Comparison of ENCODE assay signal across 1 cellular context in the genomic region with DNA sequence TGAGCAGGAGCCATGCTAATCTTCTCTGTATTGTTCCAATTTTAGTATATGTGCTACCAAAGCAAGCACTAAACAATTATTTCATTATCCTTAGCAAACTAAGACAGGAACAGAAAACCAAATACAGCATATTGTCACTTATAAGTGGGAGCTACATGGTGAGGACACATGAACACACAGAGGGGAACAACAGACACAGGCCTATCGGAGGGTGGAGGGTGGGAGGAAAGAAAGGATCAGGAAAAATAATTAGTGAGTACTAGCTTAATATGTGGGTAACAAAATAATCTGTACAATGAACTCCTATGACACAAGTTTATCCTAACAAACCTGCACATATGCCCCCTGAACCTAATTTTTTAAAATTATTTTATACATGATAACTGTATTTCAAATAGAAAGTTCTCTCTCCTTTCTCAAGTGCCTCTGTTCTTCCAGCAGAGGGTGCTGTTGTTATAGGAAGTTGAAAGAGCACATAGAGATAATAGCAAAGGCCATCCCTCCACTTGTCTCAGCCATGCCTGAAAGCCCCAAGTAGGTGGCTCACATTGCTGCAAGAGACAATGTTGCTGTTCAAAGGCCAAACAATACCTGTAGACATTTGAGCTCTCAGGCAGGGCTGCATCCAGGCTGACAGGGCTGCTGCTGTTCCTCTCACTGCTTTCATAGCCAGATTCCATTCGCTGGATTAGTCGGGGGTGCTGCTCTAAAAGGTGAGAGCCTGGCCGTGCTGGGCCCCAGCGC.
TF ChIP-seq lines count a peak whose summit lies in the region.

No MANE protein-coding gene starts in this region.

TF ChIP-seq in SK-N-SH treated with all-trans-retinoic acid at 6 μM for 48 hours, 23 proteins besides CTCF, POLR2A, EP300 and RAD21 (continued from another document):
- TF ChIP-seq, protein P1, sequence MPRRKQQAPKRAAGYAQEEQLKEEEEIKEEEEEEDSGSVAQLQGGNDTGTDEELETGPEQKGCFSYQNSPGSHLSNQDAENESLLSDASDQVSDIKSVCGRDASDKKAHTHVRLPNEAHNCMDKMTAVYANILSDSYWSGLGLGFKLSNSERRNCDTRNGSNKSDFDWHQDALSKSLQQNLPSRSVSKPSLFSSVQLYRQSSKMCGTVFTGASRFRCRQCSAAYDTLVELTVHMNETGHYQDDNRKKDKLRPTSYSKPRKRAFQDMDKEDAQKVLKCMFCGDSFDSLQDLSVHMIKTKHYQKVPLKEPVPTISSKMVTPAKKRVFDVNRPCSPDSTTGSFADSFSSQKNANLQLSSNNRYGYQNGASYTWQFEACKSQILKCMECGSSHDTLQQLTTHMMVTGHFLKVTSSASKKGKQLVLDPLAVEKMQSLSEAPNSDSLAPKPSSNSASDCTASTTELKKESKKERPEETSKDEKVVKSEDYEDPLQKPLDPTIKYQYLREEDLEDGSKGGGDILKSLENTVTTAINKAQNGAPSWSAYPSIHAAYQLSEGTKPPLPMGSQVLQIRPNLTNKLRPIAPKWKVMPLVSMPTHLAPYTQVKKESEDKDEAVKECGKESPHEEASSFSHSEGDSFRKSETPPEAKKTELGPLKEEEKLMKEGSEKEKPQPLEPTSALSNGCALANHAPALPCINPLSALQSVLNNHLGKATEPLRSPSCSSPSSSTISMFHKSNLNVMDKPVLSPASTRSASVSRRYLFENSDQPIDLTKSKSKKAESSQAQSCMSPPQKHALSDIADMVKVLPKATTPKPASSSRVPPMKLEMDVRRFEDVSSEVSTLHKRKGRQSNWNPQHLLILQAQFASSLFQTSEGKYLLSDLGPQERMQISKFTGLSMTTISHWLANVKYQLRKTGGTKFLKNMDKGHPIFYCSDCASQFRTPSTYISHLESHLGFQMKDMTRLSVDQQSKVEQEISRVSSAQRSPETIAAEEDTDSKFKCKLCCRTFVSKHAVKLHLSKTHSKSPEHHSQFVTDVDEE (CRISPR knock-in tag; IDR thresholded peaks at IDR 0.05), result no peak
- no peak for TF ChIP-seq ZFP30 (CRISPR knock-in tag; IDR thresholded peaks at IDR 0.05)
TF ChIP-seq in SK-N-SH treated with all-trans-retinoic acid at 6 μM for 48 hours: peak in this region for 0.
